Comparison of ENCODE assay signal across 1 cellular context in genomic region chr17:81091774-81092517, GRCh38.
TF ChIP-seq lines count a peak whose summit lies in the region.

No MANE protein-coding gene starts in this region.

TF ChIP-seq in HepG2, 621 proteins besides CTCF, POLR2A, EP300 and RAD21:
- no peak for TF ChIP-seq AHDC1 (CRISPR knock-in tag; IDR thresholded peaks at IDR 0.05; ENCODE audit: borderline replicate concordance)
- TF ChIP-seq SMYD3 (CRISPR knock-in tag; IDR thresholded peaks at IDR 0.05): no peak
- TF ChIP-seq ZNF772 (CRISPR knock-in tag; IDR thresholded peaks at IDR 0.05): no peak
- TF ChIP-seq PAWR (CRISPR knock-in tag; IDR thresholded peaks at IDR 0.05; ENCODE audit: borderline replicate concordance): no peak
- 0 out of 2 replicates have a peak, but pooled peaks have one; percentile 59 for TF ChIP-seq AKAP8 (CRISPR knock-in tag; IDR thresholded peaks at IDR 0.05)
- no peak for TF ChIP-seq TEAD2 (CRISPR knock-in tag; IDR thresholded peaks at IDR 0.05)
- no peak for TF ChIP-seq NR2F6 (IDR thresholded peaks at IDR 0.05)
- no peak for TF ChIP-seq NR2F6 (CRISPR knock-in tag; IDR thresholded peaks at IDR 0.05)
- no peak for TF ChIP-seq ZNF354B (CRISPR knock-in tag; IDR thresholded peaks at IDR 0.05)
- TF ChIP-seq NCOA1 (CRISPR knock-in tag; IDR thresholded peaks at IDR 0.05): no peak
- no peak for TF ChIP-seq HDAC1 (CRISPR knock-in tag; IDR thresholded peaks at IDR 0.05)
- no peak for TF ChIP-seq HOXA7 (CRISPR knock-in tag; IDR thresholded peaks at IDR 0.05)
- no peak for TF ChIP-seq TFAP4 (IDR thresholded peaks at IDR 0.05; ENCODE audit: borderline replicate concordance, low read depth)
- no peak for TF ChIP-seq ZNF136 (CRISPR knock-in tag; IDR thresholded peaks at IDR 0.05; ENCODE audit: low read depth)
- no peak for TF ChIP-seq ZNF12 (CRISPR knock-in tag; IDR thresholded peaks at IDR 0.05)
- no peak for TF ChIP-seq NR2F1 (CRISPR knock-in tag; IDR thresholded peaks at IDR 0.05)
- TF ChIP-seq AGO2 (optimal IDR thresholded peaks at IDR 0.05; ENCODE audit: low read depth, low read length): peak; percentile 52
TF ChIP-seq in HepG2: peak in this region for 2.
